1 cellular context compared by ENCODE assay signal in genomic region chr7:139061416-139061815, GRCh38.
TF ChIP-seq lines count a peak whose summit lies in the region.

No MANE protein-coding gene starts in this region.

TF ChIP-seq in GM12878, 131 proteins besides CTCF, POLR2A, EP300 and RAD21:
- TF ChIP-seq ELK1 (IDR thresholded peaks at IDR 0.05; ENCODE audit: low read depth, low read length) = no peak
- no peak for TF ChIP-seq SMC3 (IDR thresholded peaks at IDR 0.05; ENCODE audit: borderline replicate concordance, low read length)
- no peak for TF ChIP-seq WRNIP1 (IDR thresholded peaks at IDR 0.05; ENCODE audit: borderline replicate concordance, low read depth, low read length)
- TF ChIP-seq SKIL (IDR thresholded peaks at IDR 0.05; ENCODE audit: low read depth, poor library complexity, severe bottlenecking) = no peak
- no peak for TF ChIP-seq SREBF2 (IDR thresholded peaks at IDR 0.05; ENCODE audit: low read length)
- no peak for TF ChIP-seq STAT1 (conservative IDR thresholded peaks at IDR 0.05)
- TF ChIP-seq ZNF622 (IDR thresholded peaks at IDR 0.05) = no peak
